Comparison of ENCODE assay signal across 15 cellular contexts in the genomic region with DNA sequence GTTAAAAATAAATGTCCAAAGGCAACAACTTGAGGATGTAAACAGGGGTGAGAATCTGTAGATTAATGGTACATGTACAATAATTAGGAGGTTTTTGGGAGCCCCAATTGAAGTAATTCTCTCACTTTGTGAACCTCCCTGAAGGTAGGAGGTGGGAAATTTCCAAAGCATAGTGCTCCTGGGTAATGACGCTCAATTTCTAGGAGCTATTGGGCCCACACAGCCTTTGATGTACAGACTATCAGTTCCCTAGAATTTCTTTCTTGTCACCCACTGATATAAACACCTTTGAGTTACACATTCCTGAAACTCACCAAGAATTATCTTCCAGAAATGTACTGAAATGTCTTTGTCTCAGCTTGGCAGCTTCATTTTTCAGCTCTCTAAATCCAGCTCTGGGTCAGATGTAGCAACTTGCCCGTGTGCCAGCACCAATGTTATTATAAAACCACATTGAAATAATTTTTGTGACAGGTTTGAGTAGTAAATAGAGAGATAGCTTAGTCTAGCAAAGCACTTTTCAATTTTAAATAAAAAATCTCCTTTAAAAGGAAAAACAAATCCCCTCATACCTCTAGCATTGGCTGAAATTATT. TPM values are rescaled to one million over a fixed set of nuclear protein-coding genes. Genes with fewer than 3 reads are reported as not detected.
DNase-seq lines count a peak whose midpoint lies in the region; TF ChIP-seq lines count a peak whose summit lies in the region.
"Had no signal": no experiment of that assay in that cellular context is flagged by ENCODE, and none has a peak within 500 bp of the region (broad histone marks: within the 10 kb centered on the region; RNA-seq: fewer than 3 reads in every experiment).

No MANE protein-coding gene starts in this region.

- no peaks in the 10 kb centered on the region for H3K27me3 Mint-ChIP-seq in osteocyte (ENCODE audit: unreplicated experiment)
- H3K27me3 Mint-ChIP-seq: B cell; CD4-positive, alpha-beta T cell had no signal

- H3K4me1 Mint-ChIP-seq in osteocyte (ENCODE audit: unreplicated experiment), result no peaks in the 10 kb centered on the region
- H3K4me1 Mint-ChIP-seq: B cell had no signal

- H3K36me3 Mint-ChIP-seq in osteocyte (ENCODE audit: unreplicated experiment), result no peaks in the 10 kb centered on the region
- H3K36me3 Mint-ChIP-seq: CD8-positive, alpha-beta T cell had no signal

- POLR2A ChIA-PET in GM10248 (lab: Yijun Ruan, JAX), result no interaction called here

- DNase-seq in G401 (ENCODE audit: low spot score), result peak; percentile 74
- DNase-seq in cerebellar cortex (ENCODE audit: low spot score), result peak; percentile 71
- DNase-seq in inferior parietal cortex (ENCODE audit: extremely low spot score), result peak; percentile 4
- DNase-seq in GM10248 (ENCODE audit: extremely low spot score), result no peak
- no peak for DNase-seq in stimulated activated CD4-positive, alpha-beta T cell treated with anti-CD3 and anti-CD28 coated beads, Interleukin-4, amount 100 ng/mL, for 24 hours
- no peak for DNase-seq in osteocyte (ENCODE audit: extremely low spot score, unreplicated experiment)
- DNase-seq: AML-193; Caco-2; Calu3; CD4-positive, alpha-beta T cell; CD8-positive, alpha-beta T cell; DMS79 treated with DMSO at 0.1 percent for 48 hours; GDM1 had no signal

- CTCF ChIA-PET in GM10248 (lab: Yijun Ruan, JAX), result no interaction called here

- H3K27ac Mint-ChIP-seq in osteocyte (ENCODE audit: unreplicated experiment), result no peak overlapping the region
- H3K27ac Mint-ChIP-seq: B cell; CD4-positive, alpha-beta T cell; CD8-positive, alpha-beta T cell had no signal

- peaks cover 49% of the 10 kb centered on the region for H3K9me3 Mint-ChIP-seq in osteocyte (ENCODE audit: unreplicated experiment)

- no peak overlapping the region for H3K4me3 Mint-ChIP-seq in osteocyte (ENCODE audit: unreplicated experiment)
- H3K4me3 Mint-ChIP-seq: B cell; CD4-positive, alpha-beta T cell; CD8-positive, alpha-beta T cell had no signal

- in situ Hi-C loops in G401 (cut with HindIII; ENCODE audit: low sequenced_read_pairs), result no loop called here

- TF ChIP-seq CTCF in GM10248 (IDR thresholded peaks at IDR 0.05; ENCODE audit: control extremely low read depth, extremely low read depth, low read depth, missing control alignments) (no peak), osteocyte (IDR thresholded peaks at IDR 0.05) (no peak)

RNA-seq across cellular contexts. Expression of gene GALNT17, which starts 36.6 kb away (rescaled TPM):
- total RNA-seq in G401 (2014; rRNA removed; shearing (Covaris generic)), result not detected in 2 replicates
- total RNA-seq in osteocyte, result 1.4 and 1.5 TPM in 2 replicates
- total RNA-seq: A172; B cell; Caco-2; Calu3; CD4-positive, alpha-beta T cell; CD8-positive, alpha-beta T cell had no signal

Comparison
In these comparisons a context has a peak if more than half of its experiments do, and no peak if none do; other contexts are left out.
1. DNase-seq: peak in G401 (single experiment), cerebellar cortex (single experiment) and inferior parietal cortex (single experiment); none in GM10248 (single experiment), stimulated activated CD4-positive, alpha-beta T cell treated with anti-CD3 and anti-CD28 coated beads, Interleukin-4, amount 100 ng/mL, for 24 hours (single experiment) and osteocyte (single experiment).